In the genomic region with DNA sequence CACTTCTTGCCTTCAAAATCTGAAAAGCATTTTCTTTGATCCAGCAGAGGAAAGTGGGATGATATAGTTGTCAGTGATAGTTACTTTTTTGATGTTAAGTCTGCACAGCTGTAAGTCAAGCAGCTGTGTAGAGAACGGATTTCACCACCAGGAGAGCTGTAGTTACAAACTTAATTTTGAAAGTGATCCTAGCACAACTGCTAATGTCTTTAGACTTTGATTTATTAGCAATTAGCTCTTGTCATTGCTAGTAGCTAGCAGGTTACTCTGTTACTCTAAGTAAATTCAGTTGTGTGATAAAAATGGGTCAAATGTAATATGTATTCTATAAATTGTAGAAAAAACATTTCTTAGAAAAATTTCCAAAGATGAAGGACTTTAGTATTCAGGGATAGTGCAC, we compare ENCODE assay signal across 16 cellular contexts. TPM values are rescaled to one million over a fixed set of nuclear protein-coding genes. Genes with fewer than 3 reads are reported as not detected.
DNase-seq lines count a peak whose midpoint lies in the region; TF ChIP-seq lines count a peak whose summit lies in the region.
"Had no signal": no experiment of that assay in that cellular context is flagged by ENCODE, and none has a peak within 500 bp of the region (broad histone marks: within the 10 kb centered on the region; RNA-seq: fewer than 3 reads in every experiment).

No MANE protein-coding gene starts in this region.

- H3K27me3 ChIP-seq in vagina, result no peaks in the 10 kb centered on the region

- DNase-seq in NCI-H82 (lab: John Stamatoyannopoulos, UW) (peak; percentile 68), NCI-H82 treated with DMSO at 0.1 percent for 48 hours (lab: John Stamatoyannopoulos, UW; ENCODE audit: unreplicated experiment) (no peak), SK-MEL-5 (ENCODE audit: low read depth, low spot score) (peak; percentile 30), left kidney (ENCODE audit: low read depth, low spot score) (peak; percentile 9), type B pancreatic cell (ENCODE audit: extremely low spot score, unreplicated experiment) (no peak), GM19240 (ENCODE audit: insufficient read length, low spot score) (no peak), chondrocyte (ENCODE audit: low spot score) (no peak), vagina (ENCODE audit: extremely low spot score in 2 of 2) (no peak)
- DNase-seq: 8988T; ACHN; C1 segment of cervical spinal cord; CD4-positive, alpha-beta memory T cell; DND-41; GDM1; GM23248 had no signal

- no peak overlapping the region for H3K27ac ChIP-seq in vagina
- H3K27ac ChIP-seq: GM23248 had no signal

- no peak for TF ChIP-seq POLR2A in vagina (IDR thresholded peaks at IDR 0.05)

- H3K27me3 Mint-ChIP-seq in type B pancreatic cell (no peaks in the 10 kb centered on the region), chondrocyte (ENCODE audit: low read depth) (no peaks in the 10 kb centered on the region)
- H3K27me3 Mint-ChIP-seq: B cell; CD4-positive, alpha-beta memory T cell had no signal

- H3K4me1 Mint-ChIP-seq in type B pancreatic cell (ENCODE audit: unreplicated experiment), result peaks cover 13% of the 10 kb centered on the region
- peaks cover 17% of the 10 kb centered on the region for H3K4me1 Mint-ChIP-seq in chondrocyte (ENCODE audit: low read depth)
- H3K4me1 Mint-ChIP-seq: B cell; CD4-positive, alpha-beta memory T cell had no signal

- H3K27ac Mint-ChIP-seq in type B pancreatic cell (no peak overlapping the region), chondrocyte (ENCODE audit: unreplicated experiment) (no peak overlapping the region)
- H3K27ac Mint-ChIP-seq: B cell had no signal

- H3K9me3 Mint-ChIP-seq in type B pancreatic cell (no peaks in the 10 kb centered on the region), chondrocyte (ENCODE audit: low read depth) (no peaks in the 10 kb centered on the region)
- H3K9me3 Mint-ChIP-seq: CD4-positive, alpha-beta memory T cell had no signal

- H3K4me3 ChIP-seq in vagina, result no peak overlapping the region
- H3K4me3 ChIP-seq: GM23248 had no signal

- intact Hi-C loops in vagina (cut with DNase I), result no loop called here

- H3K9me3 ChIP-seq in vagina, result no peaks in the 10 kb centered on the region

- TF ChIP-seq CTCF in type B pancreatic cell (conservative IDR thresholded peaks at IDR 0.05), result peak; percentile 33
- no peak for TF ChIP-seq CTCF in chondrocyte (IDR thresholded peaks at IDR 0.05)
- TF ChIP-seq CTCF in vagina (IDR thresholded peaks at IDR 0.05), result no peak

- H3K36me3 Mint-ChIP-seq in type B pancreatic cell, result peaks cover 7% of the 10 kb centered on the region
- H3K36me3 Mint-ChIP-seq in chondrocyte (ENCODE audit: low read depth), result no peaks in the 10 kb centered on the region

- H3K36me3 ChIP-seq in vagina, result peaks cover 0 to 6% of the 10 kb centered on the region in 2 donors

- in situ Hi-C loops in SK-MEL-5 (cut with HindIII; ENCODE audit: low pct_unique_long_range_greater_than_20kb, low sequenced_read_pairs), result no loop called here

- H3K4me1 ChIP-seq in vagina, result no peaks in the 10 kb centered on the region

- no peak overlapping the region for H3K4me3 Mint-ChIP-seq in type B pancreatic cell
- no peak overlapping the region for H3K4me3 Mint-ChIP-seq in chondrocyte (ENCODE audit: unreplicated experiment)
- H3K4me3 Mint-ChIP-seq: B cell; CD4-positive, alpha-beta memory T cell had no signal

RNA-seq across cellular contexts. Expression of a gene that starts 46.0 kb away (rescaled TPM):
- total RNA-seq in SK-MEL-5 (2014; rRNA removed; shearing (Covaris generic)), result 38.8 and 39.0 TPM in 2 replicates
- polyA plus RNA-seq in SK-MEL-5 (2015; cell fraction: cytosol; rRNA removed), result 15.6 and 17.5 TPM in 2 replicates
- polyA plus RNA-seq in SK-MEL-5 (2015; cell fraction: nucleus; rRNA removed), result 118 and 145 TPM in 2 replicates
- total RNA-seq in type B pancreatic cell (ENCODE audit: low replicate concordance) (17.1 and 20.5 TPM in 2 replicates), chondrocyte (7.5 to 11.6 TPM (median 8.5 TPM) in 3 replicates), vagina (13.0 TPM)

Comparison
In these comparisons a context has a peak if more than half of its experiments do, and no peak if none do; other contexts are left out.
1. DNase-seq: peak in NCI-H82 (single experiment), SK-MEL-5 (single experiment) and left kidney (single experiment); none in NCI-H82 treated with DMSO at 0.1 percent for 48 hours (single experiment), type B pancreatic cell (single experiment), GM19240 (single experiment), chondrocyte (single experiment) and vagina (0 of 2).